In the genomic region with DNA sequence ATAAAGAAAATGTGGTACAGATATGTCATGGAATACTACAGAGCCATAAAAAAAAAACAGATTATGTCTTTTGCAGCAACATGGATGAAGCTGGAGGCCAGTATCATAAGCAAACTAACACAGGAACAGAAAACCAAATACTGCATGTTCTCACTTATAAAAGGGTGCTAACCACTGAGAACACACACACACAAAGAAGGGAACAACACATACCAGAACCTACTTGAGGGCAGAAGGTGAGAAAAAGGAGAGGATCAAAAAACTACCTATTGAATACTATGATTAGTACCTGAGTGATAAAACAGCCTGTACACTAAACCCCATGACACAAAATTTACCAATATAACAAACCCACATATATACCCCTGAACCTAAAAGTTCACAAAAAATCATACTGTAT, we compare ENCODE assay signal across 19 cellular contexts.
A peak's percentile ranks its signal among the peaks of the same experiment; 100 is the strongest.
DNase-seq lines count a peak whose midpoint lies in the region; ATAC-seq, FAIRE-seq and TF ChIP-seq lines count a peak whose summit lies in the region.
"Had no signal": no experiment of that assay in that cellular context is flagged by ENCODE, and none has a peak within 500 bp of the region (broad histone marks: within the 10 kb centered on the region; RNA-seq: fewer than 3 reads in every experiment).

No MANE protein-coding gene starts in this region.

- SMC1A ChIA-PET in GM12878 (lab: Charles Lee; ENCODE audit: uncharacterized antibody, unreplicated experiment) = no interaction called here

- no peak for TF ChIP-seq POLR2A in GM12878 (IDR thresholded peaks at IDR 0.05; ENCODE audit: low read depth, low read length)

- H3K27me3 Mint-ChIP-seq in immature natural killer cell (ENCODE audit: low read depth in 3 of 3) = peaks cover 0 to 5% (median 2%) of the 10 kb centered on the region in 3 donors
- peaks cover 0 to 2% of the 10 kb centered on the region in 2 donors for H3K27me3 Mint-ChIP-seq in natural killer cell treated with Interleukin-12 subunit alpha and Interleukin-12 subunit beta and Interleukin-15 and Interleukin-18, amount 100 ng/mL, for 72 hours
- H3K27me3 Mint-ChIP-seq in activated CD4-positive, alpha-beta T cell treated with anti-CD3 and anti-CD28 coated beads for 36 hours = no peaks in the 10 kb centered on the region
- no peaks in the 10 kb centered on the region for H3K27me3 Mint-ChIP-seq in activated T-cell treated with anti-CD3 and anti-CD28 coated beads, Interleukin-2, amount 50 U/mL, for 72 hours (ENCODE audit: low read depth)
- H3K27me3 Mint-ChIP-seq: CD4-positive, alpha-beta memory T cell had no signal

- CTCF ChIA-PET in GM12878 (lab: Yijun Ruan, JAX) = no interaction called here
- CTCF ChIA-PET in activated CD4-positive, alpha-beta T cell treated with anti-CD3 and anti-CD28 coated beads for 36 hours (lab: Charles Lee) = no interaction called here

- H3K9me3 Mint-ChIP-seq in immature natural killer cell = peaks cover 0 to 5% (median 0%) of the 10 kb centered on the region in 6 donors
- H3K9me3 Mint-ChIP-seq in natural killer cell treated with Interleukin-12 subunit alpha and Interleukin-12 subunit beta and Interleukin-15 and Interleukin-18, amount 100 ng/mL, for 72 hours = no peaks in the 10 kb centered on the region
- no peaks in the 10 kb centered on the region for H3K9me3 Mint-ChIP-seq in activated CD4-positive, alpha-beta T cell treated with anti-CD3 and anti-CD28 coated beads for 36 hours (ENCODE audit: low read depth)
- no peaks in the 10 kb centered on the region for H3K9me3 Mint-ChIP-seq in activated T-cell treated with anti-CD3 and anti-CD28 coated beads, Interleukin-2, amount 50 U/mL, for 72 hours
- H3K9me3 Mint-ChIP-seq: GM23338, H9 had no signal

- DNase-seq in GM12878 (ENCODE audit: low read depth, low spot score) (no peak), immature natural killer cell (peak; percentile 51 to 65 (median 55)), amygdala (lab: John Stamatoyannopoulos, UW) (no peak)
- DNase-seq in natural killer cell treated with Interleukin-12 subunit alpha and Interleukin-12 subunit beta and Interleukin-15 and Interleukin-18, amount 100 ng/mL, for 72 hours (ENCODE audit: low spot score) = no peak
- DNase-seq in stimulated activated CD4-positive, alpha-beta T cell treated with anti-CD3 and anti-CD28 coated beads, Interleukin-4, amount 100 ng/mL, for 4 hours = no peak
- DNase-seq in activated CD4-positive, alpha-beta T cell treated with anti-CD3 and anti-CD28 coated beads for 36 hours = no peak
- no peak for DNase-seq in activated T-cell treated with anti-CD3 and anti-CD28 coated beads, Interleukin-2, amount 50 U/mL, for 72 hours
- DNase-seq: C1 segment of cervical spinal cord; Calu3; CD4-positive, alpha-beta memory T cell; COR-L47; DMS53; DMS79 treated with DMSO at 0.1 percent for 48 hours; GF-D8; H9 had no signal

- peaks cover 29 to 52% of the 10 kb centered on the region in 2 donors for H3K4me1 Mint-ChIP-seq in immature natural killer cell
- peaks cover 13 to 15% of the 10 kb centered on the region in 2 donors for H3K4me1 Mint-ChIP-seq in natural killer cell treated with Interleukin-12 subunit alpha and Interleukin-12 subunit beta and Interleukin-15 and Interleukin-18, amount 100 ng/mL, for 72 hours (ENCODE audit: low read depth in 2 of 2)
- H3K4me1 Mint-ChIP-seq in activated CD4-positive, alpha-beta T cell treated with anti-CD3 and anti-CD28 coated beads for 36 hours = no peaks in the 10 kb centered on the region
- H3K4me1 Mint-ChIP-seq in activated T-cell treated with anti-CD3 and anti-CD28 coated beads, Interleukin-2, amount 50 U/mL, for 72 hours (ENCODE audit: low read depth) = no peaks in the 10 kb centered on the region
- H3K4me1 Mint-ChIP-seq: GM23338, H9 had no signal

- no peaks in the 10 kb centered on the region for H3K79me2 ChIP-seq in GM12878 (ENCODE audit: control insufficient read depth, insufficient read depth, low read length)

- no peak for FAIRE-seq in GM12878 (lab: Jason Lieb, UNC)
- FAIRE-seq: GM12892 had no signal

- no peaks in the 10 kb centered on the region for H3K36me3 Mint-ChIP-seq in immature natural killer cell
- no peaks in the 10 kb centered on the region for H3K36me3 Mint-ChIP-seq in natural killer cell treated with Interleukin-12 subunit alpha and Interleukin-12 subunit beta and Interleukin-15 and Interleukin-18, amount 100 ng/mL, for 72 hours
- H3K36me3 Mint-ChIP-seq in activated CD4-positive, alpha-beta T cell treated with anti-CD3 and anti-CD28 coated beads for 36 hours (ENCODE audit: low read depth) = peaks cover 8% of the 10 kb centered on the region
- H3K36me3 Mint-ChIP-seq in activated T-cell treated with anti-CD3 and anti-CD28 coated beads, Interleukin-2, amount 50 U/mL, for 72 hours (ENCODE audit: insufficient read depth in 2 of 2) = no peaks in the 10 kb centered on the region

- no peaks in the 10 kb centered on the region for H3K4me1 ChIP-seq in GM12878 (ENCODE audit: control insufficient read depth, insufficient read depth, low read length)

- H3K4me2 ChIP-seq in GM12878 (ENCODE audit: control insufficient read depth, insufficient read depth) = no peak overlapping the region
- H3K4me2 ChIP-seq: GM23338 had no signal

- no peaks in the 10 kb centered on the region for H3K27me3 ChIP-seq in GM12878 (replicated peaks in 1 of 2; ENCODE audit: control insufficient read depth in 2 of 2, insufficient read depth in 2 of 2, low read length in 1 of 2)

- TF ChIP-seq EP300 in GM12878 (IDR thresholded peaks at IDR 0.05; ENCODE audit: borderline replicate concordance in 1 of 2, control insufficient read depth in 1 of 2, low read depth in 2 of 2, low read length in 2 of 2) = no peak

- H3K27ac Mint-ChIP-seq in immature natural killer cell = peak overlapping the region; percentile 4 to 63 (median 44)
- no peak overlapping the region for H3K27ac Mint-ChIP-seq in natural killer cell treated with Interleukin-12 subunit alpha and Interleukin-12 subunit beta and Interleukin-15 and Interleukin-18, amount 100 ng/mL, for 72 hours
- H3K27ac Mint-ChIP-seq in activated CD4-positive, alpha-beta T cell treated with anti-CD3 and anti-CD28 coated beads for 36 hours = no peak overlapping the region
- no peak overlapping the region for H3K27ac Mint-ChIP-seq in activated T-cell treated with anti-CD3 and anti-CD28 coated beads, Interleukin-2, amount 50 U/mL, for 72 hours
- H3K27ac Mint-ChIP-seq: CD4-positive, alpha-beta memory T cell; GM23338; H9 had no signal

- no peaks in the 10 kb centered on the region for H3K36me3 ChIP-seq in GM12878 (ENCODE audit: control insufficient read depth in 2 of 2, insufficient read depth in 2 of 2, low read length in 1 of 2)

- RAD21 ChIA-PET in GM12878 (lab: Charles Lee; ENCODE audit: unreplicated experiment) = no interaction called here

- no peaks in the 10 kb centered on the region for H4K20me1 ChIP-seq in GM12878 (ENCODE audit: control insufficient read depth, insufficient read depth)

- no peak overlapping the region for H3K9ac ChIP-seq in GM12878 (ENCODE audit: control insufficient read depth, insufficient read depth, low read length)

- peak; percentile 73 for ATAC-seq in GM18867 (IDR thresholded peaks at IDR 0.05; ENCODE audit: unreplicated experiment)
- peak; percentile 21; the same call in 2 of the 3 replicates for ATAC-seq in GM12878
- peak; percentile 68 to 75 for ATAC-seq in natural killer cell treated with Interleukin-12 subunit alpha and Interleukin-12 subunit beta and Interleukin-15 and Interleukin-18, amount 100 ng/mL, for 72 hours
- no peak for ATAC-seq in activated CD4-positive, alpha-beta T cell treated with anti-CD3 and anti-CD28 coated beads for 36 hours
- ATAC-seq in activated T-cell treated with anti-CD3 and anti-CD28 coated beads, Interleukin-2, amount 50 U/mL, for 72 hours (replicated peaks in 1 of 2) = no peak
- ATAC-seq: GM23338, HCT116 had no signal

- peak overlapping the region; percentile 20 to 52 (median 36) for H3K4me3 Mint-ChIP-seq in immature natural killer cell
- H3K4me3 Mint-ChIP-seq in natural killer cell treated with Interleukin-12 subunit alpha and Interleukin-12 subunit beta and Interleukin-15 and Interleukin-18, amount 100 ng/mL, for 72 hours = peak overlapping the region; percentile 28
- H3K4me3 Mint-ChIP-seq in activated CD4-positive, alpha-beta T cell treated with anti-CD3 and anti-CD28 coated beads for 36 hours = no peak overlapping the region
- no peak overlapping the region for H3K4me3 Mint-ChIP-seq in activated T-cell treated with anti-CD3 and anti-CD28 coated beads, Interleukin-2, amount 50 U/mL, for 72 hours
- H3K4me3 Mint-ChIP-seq: CD4-positive, alpha-beta memory T cell; GM23338; H9 had no signal

- no peak for TF ChIP-seq RAD21 in GM12878 (IDR thresholded peaks at IDR 0.05; ENCODE audit: insufficient read depth, low read depth, low read length)

- H2AFZ ChIP-seq in GM12878 (ENCODE audit: control insufficient read depth, low read depth, low read length) = no peak overlapping the region
- H2AFZ ChIP-seq: GM23338 had no signal

- H3K27ac ChIP-seq in GM12878 (ENCODE audit: control insufficient read depth, insufficient read depth) = no peak overlapping the region

- BruUV-seq in GM12878 (replicated peaks; lab: Mats Ljungman, UMichigan) = no TSS peak

- TF ChIP-seq CTCF in GM12878 (IDR thresholded peaks at IDR 0.05 in 2 of 3, conservative IDR thresholded peaks at IDR 0.05 in 1 of 3; ENCODE audit: control insufficient read depth in 2 of 3, extremely low read depth in 1 of 3, insufficient read depth in 1 of 3, low read depth in 3 of 3, low read length in 3 of 3) = no peak

- POLR2A ChIA-PET in GM12878 (lab: Charles Lee) = no interaction called here
- POLR2A ChIA-PET in activated CD4-positive, alpha-beta T cell treated with anti-CD3 and anti-CD28 coated beads for 36 hours (lab: Charles Lee) = no interaction called here

- H3K9me3 ChIP-seq in GM12878 (replicated peaks; ENCODE audit: control insufficient read depth, insufficient read depth, low read length) = no peaks in the 10 kb centered on the region

- intact Hi-C loops in GM12878 (cut with micrococcal nuclease; ENCODE audit: unreplicated experiment) = no loop called here
- intact Hi-C loops in activated CD4-positive, alpha-beta T cell treated with anti-CD3 and anti-CD28 coated beads for 36 hours (cut with DNase I, micrococcal nuclease) = no loop called here

- no peak overlapping the region for H3K4me3 ChIP-seq in GM12878
- H3K4me3 ChIP-seq: GM23338 had no signal

- in situ Hi-C loops in GM12878 (cut with MboI) = no loop called here

TF ChIP-seq in GM12878, 131 proteins besides CTCF, POLR2A, EP300 and RAD21:
- TF ChIP-seq IKZF2 (IDR thresholded peaks at IDR 0.05) (0 out of 4 replicates have a peak, but pooled peaks of 1 of the 2 experiments have one; percentile 32), STAT1 (conservative IDR thresholded peaks at IDR 0.05) (no peak), MTA2 (IDR thresholded peaks at IDR 0.05; ENCODE audit: low read depth) (peak; percentile 45; the same call in 1 of the 2 replicates), TCF7 (IDR thresholded peaks at IDR 0.05; ENCODE audit: borderline replicate concordance) (no peak)

Comparison
In these comparisons a context has a peak if more than half of its experiments do, and no peak if none do; other contexts are left out.
1. ATAC-seq: peak in GM18867 (single experiment), GM12878 (single experiment) and natural killer cell treated with Interleukin-12 subunit alpha and Interleukin-12 subunit beta and Interleukin-15 and Interleukin-18, amount 100 ng/mL, for 72 hours (2 of 2); none in activated CD4-positive, alpha-beta T cell treated with anti-CD3 and anti-CD28 coated beads for 36 hours (single experiment) and activated T-cell treated with anti-CD3 and anti-CD28 coated beads, Interleukin-2, amount 50 U/mL, for 72 hours (0 of 2).
2. DNase-seq: peak in immature natural killer cell (3 of 3); none in GM12878 (single experiment), natural killer cell treated with Interleukin-12 subunit alpha and Interleukin-12 subunit beta and Interleukin-15 and Interleukin-18, amount 100 ng/mL, for 72 hours (single experiment), stimulated activated CD4-positive, alpha-beta T cell treated with anti-CD3 and anti-CD28 coated beads, Interleukin-4, amount 100 ng/mL, for 4 hours (0 of 2), amygdala (0 of 56), activated CD4-positive, alpha-beta T cell treated with anti-CD3 and anti-CD28 coated beads for 36 hours (single experiment) and activated T-cell treated with anti-CD3 and anti-CD28 coated beads, Interleukin-2, amount 50 U/mL, for 72 hours (0 of 2).
3. H3K27ac Mint-ChIP-seq: peak in immature natural killer cell (6 of 6); none in natural killer cell treated with Interleukin-12 subunit alpha and Interleukin-12 subunit beta and Interleukin-15 and Interleukin-18, amount 100 ng/mL, for 72 hours (0 of 2), activated CD4-positive, alpha-beta T cell treated with anti-CD3 and anti-CD28 coated beads for 36 hours (single experiment) and activated T-cell treated with anti-CD3 and anti-CD28 coated beads, Interleukin-2, amount 50 U/mL, for 72 hours (single experiment).
4. H3K4me3 Mint-ChIP-seq: peak in immature natural killer cell (5 of 5) and natural killer cell treated with Interleukin-12 subunit alpha and Interleukin-12 subunit beta and Interleukin-15 and Interleukin-18, amount 100 ng/mL, for 72 hours (single experiment); none in activated CD4-positive, alpha-beta T cell treated with anti-CD3 and anti-CD28 coated beads for 36 hours (single experiment) and activated T-cell treated with anti-CD3 and anti-CD28 coated beads, Interleukin-2, amount 50 U/mL, for 72 hours (0 of 2).